8 cellular contexts compared by ENCODE assay signal in the genomic region with DNA sequence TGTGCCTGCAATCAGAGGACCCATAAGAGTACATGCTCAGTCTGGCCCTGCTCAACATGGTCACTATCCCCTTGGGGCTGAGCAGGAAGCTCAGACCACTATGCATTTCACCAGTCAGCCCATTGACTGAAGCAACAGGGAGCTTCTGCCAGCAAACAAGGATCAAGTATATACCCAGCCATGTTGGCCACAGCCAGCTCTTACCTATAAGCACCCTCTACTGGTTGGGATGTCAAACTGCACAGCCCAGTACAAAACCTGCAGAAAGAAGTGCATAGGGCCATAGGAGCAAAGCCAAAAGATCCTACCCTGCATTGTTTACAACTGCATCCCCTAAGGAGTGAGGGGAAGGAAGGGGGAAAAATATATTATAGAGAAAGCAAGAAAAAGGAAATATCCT.
A peak's percentile ranks its signal among the peaks of the same experiment; 100 is the strongest.
DNase-seq lines count a peak whose midpoint lies in the region; ATAC-seq, FAIRE-seq and TF ChIP-seq lines count a peak whose summit lies in the region.

No MANE protein-coding gene starts in this region.

- no peak overlapping the region for H3K4me2 ChIP-seq in HCT116 (ENCODE audit: low read length)

- H3K9me3 ChIP-seq in HCT116 (ENCODE audit: control insufficient read depth in 1 of 2, insufficient read depth in 1 of 2, low read depth in 1 of 2, low read length in 2 of 2) = no peaks in the 10 kb centered on the region

- H3K4me1 ChIP-seq in HCT116 (ENCODE audit: control insufficient read depth in 1 of 2, insufficient read depth in 2 of 2, low read length in 2 of 2) = no peaks in the 10 kb centered on the region

- no peaks in the 10 kb centered on the region for H3K36me3 ChIP-seq in HCT116 (ENCODE audit: control insufficient read depth in 1 of 2, insufficient read depth in 2 of 2, low read length in 2 of 2)

- H3K9ac ChIP-seq in HCT116 (ENCODE audit: low read length) = no peak overlapping the region

- CTCF ChIA-PET in HCT116 (lab: Charles Lee) = no interaction called here

- RAD21 ChIA-PET in HCT116 (lab: Charles Lee; ENCODE audit: low non-redundant PET in 1 of 2, low total read pairs in 2 of 2, uncharacterized antibody in 2 of 2, unreplicated experiment in 2 of 2) = no interaction called here

- H3K27me3 ChIP-seq in HCT116 (ENCODE audit: insufficient read depth, low read length) = no peaks in the 10 kb centered on the region

- DNase-seq in DMS53 treated with DMSO at 0.1 percent for 48 hours (lab: John Stamatoyannopoulos, UW; ENCODE audit: unreplicated experiment) (peak; percentile 60), HCT116 (ENCODE audit: low read depth, low spot score) (no peak), left lobe of liver (ENCODE audit: low spot score) (no peak), amniotic stem cell (lab: John Stamatoyannopoulos, UW) (no peak), HTR-8/SVneo (ENCODE audit: insufficient read length, low spot score) (no peak), NCI-H345 (lab: John Stamatoyannopoulos, UW) (no peak), NCI-H510A treated with DMSO at 0.1 percent for 48 hours (lab: John Stamatoyannopoulos, UW) (no peak)

- peak; percentile 70 for ATAC-seq in HCT116
- ATAC-seq in left lobe of liver = peak; percentile 81

- no peak overlapping the region for H3K27ac ChIP-seq in HCT116 (ENCODE audit: low read depth, low read length)

- H3K9me2 ChIP-seq in HCT116 (ENCODE audit: insufficient read depth) = no peaks in the 10 kb centered on the region

- TF ChIP-seq POLR2A in HCT116 (IDR thresholded peaks at IDR 0.05; ENCODE audit: borderline replicate concordance, extremely low read depth, insufficient read depth, insufficient read length) = no peak

- no peaks in the 10 kb centered on the region for H4K20me1 ChIP-seq in HCT116 (ENCODE audit: insufficient read depth)

- intact Hi-C loops in HCT116 (cut with micrococcal nuclease) = loop anchor here (10.0 kb wide), 1 partner anchor 1133 kb away; no protein-coding TSS in a partner anchor

- BruUV-seq in HCT116 (replicated peaks; lab: Mats Ljungman, UMichigan) = no TSS peak

- TF ChIP-seq CTCF in HCT116 (IDR thresholded peaks at IDR 0.05 in 2 of 3, conservative IDR thresholded peaks at IDR 0.05 in 1 of 3; ENCODE audit: borderline replicate concordance in 1 of 3, insufficient read depth in 1 of 3, low read depth in 2 of 3, low read length in 2 of 3) (peak; percentile 4 to 58 (median 55); a peak in 4 of 6 replicates), WI38 (IDR thresholded peaks at IDR 0.05; ENCODE audit: low read depth, low read length) (peak; percentile 58)

- TF ChIP-seq RAD21 in HCT116 (IDR thresholded peaks at IDR 0.05; ENCODE audit: low read depth) = peak; percentile 42

- FAIRE-seq in HTR-8/SVneo (lab: Jason Lieb, UNC) = no peak

- H3K4me3 ChIP-seq in HCT116 (replicated peaks in 1 of 2; ENCODE audit: low read depth in 1 of 2, low read length in 2 of 2) = no peak overlapping the region
- no peak overlapping the region for H3K4me3 ChIP-seq in WI38 (ENCODE audit: low read depth, low read length)

- no peak overlapping the region for H2AFZ ChIP-seq in HCT116 (ENCODE audit: low read depth, low read length, poor library complexity, severe bottlenecking)

- POLR2A ChIA-PET in HCT116 (lab: Charles Lee) = no interaction called here

- H3K79me2 ChIP-seq in HCT116 (ENCODE audit: insufficient read depth, low read length) = no peaks in the 10 kb centered on the region

TF ChIP-seq in HCT116, 20 proteins besides CTCF, POLR2A, EP300 and RAD21:
- no peak for TF ChIP-seq YY1 (IDR thresholded peaks at IDR 0.05; ENCODE audit: extremely low read depth, insufficient replicate concordance, low read depth, low read length)
- TF ChIP-seq EZH2phosphoT487 (IDR thresholded peaks at IDR 0.05; ENCODE audit: borderline replicate concordance) = no peak
- TF ChIP-seq ELF1 (IDR thresholded peaks at IDR 0.05; ENCODE audit: borderline replicate concordance, low read depth) = no peak
- no peak for TF ChIP-seq CEBPB (IDR thresholded peaks at IDR 0.05; ENCODE audit: low read depth)
- no peak for TF ChIP-seq EGR1 (IDR thresholded peaks at IDR 0.05; ENCODE audit: low read depth)
- no peak for TF ChIP-seq ZNF274 (IDR thresholded peaks at IDR 0.05; ENCODE audit: low read depth, low read length)
- TF ChIP-seq, protein P1, sequence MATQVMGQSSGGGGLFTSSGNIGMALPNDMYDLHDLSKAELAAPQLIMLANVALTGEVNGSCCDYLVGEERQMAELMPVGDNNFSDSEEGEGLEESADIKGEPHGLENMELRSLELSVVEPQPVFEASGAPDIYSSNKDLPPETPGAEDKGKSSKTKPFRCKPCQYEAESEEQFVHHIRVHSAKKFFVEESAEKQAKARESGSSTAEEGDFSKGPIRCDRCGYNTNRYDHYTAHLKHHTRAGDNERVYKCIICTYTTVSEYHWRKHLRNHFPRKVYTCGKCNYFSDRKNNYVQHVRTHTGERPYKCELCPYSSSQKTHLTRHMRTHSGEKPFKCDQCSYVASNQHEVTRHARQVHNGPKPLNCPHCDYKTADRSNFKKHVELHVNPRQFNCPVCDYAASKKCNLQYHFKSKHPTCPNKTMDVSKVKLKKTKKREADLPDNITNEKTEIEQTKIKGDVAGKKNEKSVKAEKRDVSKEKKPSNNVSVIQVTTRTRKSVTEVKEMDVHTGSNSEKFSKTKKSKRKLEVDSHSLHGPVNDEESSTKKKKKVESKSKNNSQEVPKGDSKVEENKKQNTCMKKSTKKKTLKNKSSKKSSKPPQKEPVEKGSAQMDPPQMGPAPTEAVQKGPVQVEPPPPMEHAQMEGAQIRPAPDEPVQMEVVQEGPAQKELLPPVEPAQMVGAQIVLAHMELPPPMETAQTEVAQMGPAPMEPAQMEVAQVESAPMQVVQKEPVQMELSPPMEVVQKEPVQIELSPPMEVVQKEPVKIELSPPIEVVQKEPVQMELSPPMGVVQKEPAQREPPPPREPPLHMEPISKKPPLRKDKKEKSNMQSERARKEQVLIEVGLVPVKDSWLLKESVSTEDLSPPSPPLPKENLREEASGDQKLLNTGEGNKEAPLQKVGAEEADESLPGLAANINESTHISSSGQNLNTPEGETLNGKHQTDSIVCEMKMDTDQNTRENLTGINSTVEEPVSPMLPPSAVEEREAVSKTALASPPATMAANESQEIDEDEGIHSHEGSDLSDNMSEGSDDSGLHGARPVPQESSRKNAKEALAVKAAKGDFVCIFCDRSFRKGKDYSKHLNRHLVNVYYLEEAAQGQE (IDR thresholded peaks at IDR 0.05; ENCODE audit: low read depth) = no peak
- no peak for TF ChIP-seq CBX3 (IDR thresholded peaks at IDR 0.05; ENCODE audit: low read depth)
- no peak for TF ChIP-seq ZFX (IDR thresholded peaks at IDR 0.05)
- no peak for TF ChIP-seq TCF7L2 (IDR thresholded peaks at IDR 0.05; ENCODE audit: borderline replicate concordance, extremely low read depth, insufficient read depth, insufficient read length)
- TF ChIP-seq SRF (IDR thresholded peaks at IDR 0.05; ENCODE audit: low read depth) = no peak
- TF ChIP-seq POLR2AphosphoS5 (IDR thresholded peaks at IDR 0.05; ENCODE audit: low read depth, low read length) = no peak
